In the genomic region with DNA sequence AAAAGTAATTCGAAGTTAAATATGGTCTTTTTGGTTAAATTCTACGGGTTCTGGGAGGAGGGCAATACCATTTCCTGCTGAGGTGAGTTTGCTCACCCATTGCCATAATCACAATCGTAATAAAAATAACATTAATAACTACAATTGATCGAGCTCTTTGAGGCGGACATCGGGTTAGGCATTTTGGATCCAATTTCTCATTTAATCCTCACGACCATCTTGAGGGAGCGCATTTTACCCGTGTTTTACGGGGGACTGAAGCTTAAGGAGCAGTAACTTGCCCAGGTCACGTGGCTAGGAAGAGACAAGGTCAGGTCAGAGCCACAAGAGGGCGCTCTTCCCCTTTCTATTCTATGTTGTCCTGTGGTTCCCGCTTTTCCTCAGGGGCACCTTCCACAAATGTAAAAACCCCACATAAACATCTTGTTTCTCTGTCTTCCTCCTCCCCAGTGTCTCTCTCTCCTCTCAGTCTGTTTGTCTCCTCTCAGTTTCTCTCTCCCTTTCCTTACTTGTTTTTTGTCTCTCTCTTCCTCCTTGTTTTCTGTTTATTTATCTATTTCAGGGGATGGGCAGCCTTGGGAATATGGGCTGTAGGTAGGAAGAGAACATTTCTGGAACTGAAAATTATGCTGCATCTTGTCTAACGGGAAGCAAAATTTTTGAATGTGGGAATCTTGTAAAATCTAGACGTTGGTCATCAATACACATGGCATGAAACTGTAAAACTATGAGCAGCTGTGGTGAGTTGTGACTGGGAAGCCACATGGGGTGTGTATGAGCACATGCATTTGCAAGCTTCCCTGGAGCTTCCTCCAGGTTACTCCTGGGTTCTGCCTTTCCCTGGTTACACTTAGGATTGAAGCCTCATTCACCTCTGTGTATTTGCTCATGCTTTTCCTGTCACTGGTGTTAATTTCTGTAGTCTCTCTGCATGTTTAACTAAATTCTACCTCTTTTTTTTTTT, we compare ENCODE assay signal across 8 cellular contexts.
DNase-seq lines count a peak whose midpoint lies in the region; ATAC-seq and TF ChIP-seq lines count a peak whose summit lies in the region.

No MANE protein-coding gene starts in this region.

- TF ChIP-seq POLR2A in stomach (IDR thresholded peaks at IDR 0.05) = no peak

- peaks cover 15% of the 10 kb centered on the region for H3K27me3 ChIP-seq in GM23338 (ENCODE audit: insufficient read depth)
- H3K27me3 ChIP-seq in neural progenitor cell = peaks cover 11% of the 10 kb centered on the region
- peaks cover 0 to 13% (median 0%) of the 10 kb centered on the region in 3 donors for H3K27me3 ChIP-seq in stomach

- peak; percentile 66 for ATAC-seq in GM23338

- H3K4me2 ChIP-seq in GM23338 = peak overlapping the region; percentile 89
- peak overlapping the region; percentile 92 for H3K4me2 ChIP-seq in neural progenitor cell

- no peak overlapping the region for H3K9ac ChIP-seq in neural progenitor cell

- no peaks in the 10 kb centered on the region for H3K36me3 ChIP-seq in GM23338 (ENCODE audit: insufficient read depth)
- H3K36me3 ChIP-seq in neural progenitor cell = no peaks in the 10 kb centered on the region
- H3K36me3 ChIP-seq in stomach = no peaks in the 10 kb centered on the region

- no peaks in the 10 kb centered on the region for H4K20me1 ChIP-seq in GM23338 (replicated peaks; ENCODE audit: insufficient read depth)
- H4K20me1 ChIP-seq in neural progenitor cell (ENCODE audit: low read depth) = no peaks in the 10 kb centered on the region

- peak overlapping the region; percentile 99 for H2AFZ ChIP-seq in GM23338
- peak overlapping the region; percentile 97 for H2AFZ ChIP-seq in neural progenitor cell (replicated peaks)

- TF ChIP-seq CTCF in GM23338 (conservative IDR thresholded peaks at IDR 0.05; ENCODE audit: low read depth in 2 of 2) (peak; percentile 79 to 89), foreskin fibroblast (IDR thresholded peaks at IDR 0.05; ENCODE audit: low read depth, low read length) (peak; percentile 76), neural progenitor cell (IDR thresholded peaks at IDR 0.05) (peak; percentile 89), stomach (IDR thresholded peaks at IDR 0.05) (peak in 6 of 7 experiments; percentile 38 to 92 (median 87))

- H3K27ac ChIP-seq in GM23338 (ENCODE audit: low read depth) (no peak overlapping the region), neural progenitor cell (no peak overlapping the region), stomach (peak overlapping the region in 3 of 5 donors; percentile 44 to 61 (median 53))

- H3K4me1 ChIP-seq in GM23338 (ENCODE audit: insufficient read depth) (peaks cover 2% of the 10 kb centered on the region; the same call in 1 of the 2 replicates), neural progenitor cell (peaks cover 2% of the 10 kb centered on the region), stomach (peaks cover 6 to 20% (median 16%) of the 10 kb centered on the region in 4 donors)

- H3K36me3 Mint-ChIP-seq in GM23338 (ENCODE audit: low read depth) (peaks cover 18% of the 10 kb centered on the region; the same call in 2 of the 3 replicates), neural progenitor cell (no peaks in the 10 kb centered on the region)
- no peaks in the 10 kb centered on the region for H3K36me3 Mint-ChIP-seq in activated T-helper 2 cell treated with anti-CD3 and anti-CD28 coated beads, Interferon-gamma antibody, Interleukin-2, Interleukin-4, amounts not matched to agents 10 μg/mL and 5 μg/mL and 100 μg/mL, durations not matched to agents 14 hours and 24 hours and 36 hours (ENCODE audit: low read depth)

- H3K4me3 Mint-ChIP-seq in GM23338 = peak overlapping the region; percentile 79
- peak overlapping the region; percentile 83 for H3K4me3 Mint-ChIP-seq in activated T-helper 2 cell treated with anti-CD3 and anti-CD28 coated beads, Interferon-gamma antibody, Interleukin-2, Interleukin-4, amounts not matched to agents 10 μg/mL and 5 μg/mL and 100 μg/mL, durations not matched to agents 14 hours and 24 hours and 36 hours (ENCODE audit: low read depth)
- peak overlapping the region; percentile 87 for H3K4me3 Mint-ChIP-seq in neural progenitor cell

- peaks cover 11% of the 10 kb centered on the region for H3K27me3 Mint-ChIP-seq in GM23338 (ENCODE audit: insufficient read depth, low read depth, poor library complexity)
- H3K27me3 Mint-ChIP-seq in activated T-helper 2 cell treated with anti-CD3 and anti-CD28 coated beads, Interferon-gamma antibody, Interleukin-2, Interleukin-4, amounts not matched to agents 10 μg/mL and 5 μg/mL and 100 μg/mL, durations not matched to agents 14 hours and 24 hours and 36 hours (ENCODE audit: low read depth) = peaks cover 17% of the 10 kb centered on the region
- H3K27me3 Mint-ChIP-seq in neural progenitor cell (ENCODE audit: insufficient read depth, low read depth) = peaks cover 4% of the 10 kb centered on the region

- no peak for TF ChIP-seq EP300 in stomach (IDR thresholded peaks at IDR 0.05)

- H3K9me2 ChIP-seq in GM23338 (ENCODE audit: insufficient read depth) = no peaks in the 10 kb centered on the region

- peak overlapping the region; percentile 68 for H3K4me3 ChIP-seq in GM23338
- H3K4me3 ChIP-seq in foreskin fibroblast (ENCODE audit: low read depth in 1 of 2, low read length in 2 of 2) = peak overlapping the region; percentile 60 to 66
- peak overlapping the region; percentile 70 for H3K4me3 ChIP-seq in neural progenitor cell
- peak overlapping the region; percentile 46 to 57 (median 54) for H3K4me3 ChIP-seq in stomach

- H3F3A ChIP-seq in GM23338 (replicated peaks; ENCODE audit: low read depth) (no peaks in the 10 kb centered on the region), neural progenitor cell (ENCODE audit: low read depth) (peaks cover 6% of the 10 kb centered on the region)

- 3 to 5% (median 3%) methylated on average over 15 of the region's 15 CpGs for WGBS in stomach, 5 donors

- H3K79me2 ChIP-seq in GM23338 (replicated peaks; ENCODE audit: insufficient read depth) = no peaks in the 10 kb centered on the region
- H3K79me2 ChIP-seq in neural progenitor cell (ENCODE audit: low read depth) = no peaks in the 10 kb centered on the region

- H3K9me3 Mint-ChIP-seq in GM23338 (peaks cover 69% of the 10 kb centered on the region), neural progenitor cell (no peaks in the 10 kb centered on the region)
- no peaks in the 10 kb centered on the region for H3K9me3 Mint-ChIP-seq in activated T-helper 2 cell treated with anti-CD3 and anti-CD28 coated beads, Interferon-gamma antibody, Interleukin-2, Interleukin-4, amounts not matched to agents 10 μg/mL and 5 μg/mL and 100 μg/mL, durations not matched to agents 14 hours and 24 hours and 36 hours

- intact Hi-C loops in activated T-helper 2 cell treated with anti-CD3 and anti-CD28 coated beads, Interferon-gamma antibody, Interleukin-2, Interleukin-4, amounts not matched to agents 10 μg/mL and 5 μg/mL and 100 μg/mL, durations not matched to agents 14 hours and 24 hours and 36 hours (cut with micrococcal nuclease) = loop anchor here (5.0 kb wide), 1 partner anchor 87 kb away; no protein-coding TSS in a partner anchor
- intact Hi-C loops in stomach (cut with DNase I; ENCODE audit: low total_unique reads) = loop anchor here (10.0 kb wide), 1 partner anchor 89 kb away; no protein-coding TSS in a partner anchor

- H3K9me3 ChIP-seq in neural progenitor cell (ENCODE audit: low read depth) (no peaks in the 10 kb centered on the region), stomach (no peaks in the 10 kb centered on the region)

- H3K4me1 Mint-ChIP-seq in GM23338 (peaks cover 4% of the 10 kb centered on the region; the same call in 2 of the 3 replicates), neural progenitor cell (peaks cover 19% of the 10 kb centered on the region)
- peaks cover 14% of the 10 kb centered on the region for H3K4me1 Mint-ChIP-seq in activated T-helper 2 cell treated with anti-CD3 and anti-CD28 coated beads, Interferon-gamma antibody, Interleukin-2, Interleukin-4, amounts not matched to agents 10 μg/mL and 5 μg/mL and 100 μg/mL, durations not matched to agents 14 hours and 24 hours and 36 hours (ENCODE audit: low read depth)

- H3K27ac Mint-ChIP-seq in GM23338 = no peak overlapping the region
- H3K27ac Mint-ChIP-seq in activated T-helper 2 cell treated with anti-CD3 and anti-CD28 coated beads, Interferon-gamma antibody, Interleukin-2, Interleukin-4, amounts not matched to agents 10 μg/mL and 5 μg/mL and 100 μg/mL, durations not matched to agents 14 hours and 24 hours and 36 hours = no peak overlapping the region
- H3K27ac Mint-ChIP-seq in neural progenitor cell = peak overlapping the region; percentile 51

- DNase-seq in Daoy (ENCODE audit: low read depth) (peak; percentile 86), GM23338 (ENCODE audit: low spot score) (peak; percentile 95), Kasumi-1 (lab: John Stamatoyannopoulos, UW) (peak; percentile 67 to 74), RKO (ENCODE audit: low spot score) (peak; percentile 89), foreskin fibroblast (peak; percentile 80 to 95), neural progenitor cell (ENCODE audit: low spot score) (peak; percentile 91), stomach (peak; percentile 80)
- DNase-seq in activated T-helper 2 cell treated with anti-CD3 and anti-CD28 coated beads, Interferon-gamma antibody, Interleukin-2, Interleukin-4, amounts not matched to agents 10 μg/mL and 5 μg/mL and 100 μg/mL, durations not matched to agents 14 hours and 24 hours and 36 hours (ENCODE audit: low spot score) = peak; percentile 57

TF ChIP-seq in GM23338, 12 proteins besides CTCF, POLR2A, EP300 and RAD21:
- TF ChIP-seq STAT1 (IDR thresholded peaks at IDR 0.05; ENCODE audit: unreplicated experiment) (no peak), POLR2AphosphoS5 (IDR thresholded peaks at IDR 0.05; ENCODE audit: low read depth) (peak; percentile 60)

Comparison
In these comparisons a context has a peak if more than half of its experiments do, and no peak if none do; other contexts are left out.
1. H3K27ac ChIP-seq: peak in stomach (3 of 5); none in GM23338 (single experiment) and neural progenitor cell (single experiment).
2. Peak in every context shown above with its lines, with median percentiles within 50 percentile points of each other: DNase-seq, H3K4me3 ChIP-seq, H3K4me3 Mint-ChIP-seq and CTCF ChIP-seq.